Comparison of ENCODE assay signal across 18 cellular contexts in the genomic region with DNA sequence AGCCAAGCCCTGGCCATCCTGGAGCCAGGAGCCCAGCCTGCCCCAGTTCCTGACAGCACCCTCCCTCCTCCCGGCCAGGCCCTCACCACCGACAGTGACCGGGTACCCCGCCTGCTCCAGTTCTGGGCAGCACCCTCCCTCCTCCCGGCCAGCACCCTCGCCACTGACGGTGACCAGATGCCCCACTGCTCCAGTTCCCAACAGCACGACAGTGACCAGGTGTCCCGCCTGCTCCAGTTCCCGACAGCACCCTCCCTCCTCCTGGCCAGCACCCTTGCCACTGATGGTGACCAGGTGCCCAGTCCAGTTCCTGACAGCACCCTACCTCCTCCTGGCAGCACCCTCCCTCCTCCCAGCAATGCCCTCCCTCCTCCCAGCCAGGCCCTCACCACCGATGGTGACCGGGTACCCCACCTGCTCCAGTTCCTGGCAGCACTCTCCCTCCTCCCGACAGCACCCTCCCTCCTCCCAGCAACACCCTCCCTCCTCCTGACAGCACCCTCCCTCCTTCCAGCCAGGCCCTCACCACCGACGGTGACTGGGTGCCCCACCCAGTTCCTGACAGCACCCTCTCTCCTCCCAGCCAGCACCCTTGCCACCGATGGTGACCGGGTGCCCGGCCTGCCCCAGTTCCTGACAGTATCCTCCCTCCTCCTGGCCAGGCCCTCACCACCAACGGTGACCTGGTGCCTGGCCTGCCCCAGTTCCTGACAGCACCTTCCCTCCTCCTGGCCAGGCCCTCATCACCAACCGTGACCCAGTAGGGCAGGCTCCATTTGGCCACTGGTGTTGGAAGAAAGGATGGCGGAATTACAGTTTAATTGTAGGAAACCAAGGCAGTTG. TPM values are rescaled to one million over a fixed set of nuclear protein-coding genes. Genes with fewer than 3 reads are reported as not detected.
DNase-seq lines count a peak whose midpoint lies in the region; ATAC-seq, FAIRE-seq and TF ChIP-seq lines count a peak whose summit lies in the region.
"Had no signal": no experiment of that assay in that cellular context is flagged by ENCODE, and none has a peak within 500 bp of the region (broad histone marks: within the 10 kb centered on the region; RNA-seq: fewer than 3 reads in every experiment).

No MANE protein-coding gene starts in this region.

- peaks cover 0 to 3% of the 10 kb centered on the region in 2 donors for H3K4me1 Mint-ChIP-seq in natural killer cell treated with Interleukin-12 subunit alpha and Interleukin-12 subunit beta and Interleukin-15 and Interleukin-18, amount 100 ng/mL, for 72 hours (ENCODE audit: low read depth in 2 of 2)
- H3K4me1 Mint-ChIP-seq in natural killer cell, result peaks cover 4 to 26% of the 10 kb centered on the region in 2 donors

- DNase-seq in natural killer cell treated with Interleukin-12 subunit alpha and Interleukin-12 subunit beta and Interleukin-15 and Interleukin-18, amount 100 ng/mL, for 72 hours (ENCODE audit: low spot score), result peak; percentile 44
- DNase-seq in natural killer cell (no peak), cardiac septum (ENCODE audit: low spot score) (peak; percentile 87), pancreas (peak in 5 of 6 donors; percentile 67 to 90 (median 75)), aorta (peak; percentile 68 to 81), GM12891 (ENCODE audit: insufficient read length, low spot score) (no peak)
- DNase-seq: activated CD4-positive, alpha-beta T cell treated with anti-CD3 and anti-CD28 coated beads for 4 hours; caudate nucleus; GM23248; NCI-H1417 treated with DMSO at 0.1 percent for 48 hours; SIG-M5; stimulated activated CD4-positive, alpha-beta T cell treated with anti-CD3 and anti-CD28 coated beads, Interleukin-15, amount 100 ng/mL, for 24 hours; T1000 had no signal

- no peak overlapping the region for H3K27ac Mint-ChIP-seq in natural killer cell treated with Interleukin-12 subunit alpha and Interleukin-12 subunit beta and Interleukin-15 and Interleukin-18, amount 100 ng/mL, for 72 hours
- H3K27ac Mint-ChIP-seq in natural killer cell, result no peak overlapping the region
- H3K27ac Mint-ChIP-seq: stimulated activated naive CD8-positive, alpha-beta T cell treated with anti-CD3 and anti-CD28 coated beads, Interleukin-15, Interleukin-2, amounts not matched to agents 100 ng/mL and 50 ng/mL, for 24 hours had no signal

- FAIRE-seq in pancreas (lab: Jason Lieb, UNC) (no peak), GM12891 (lab: Jason Lieb, UNC) (no peak)

- no peaks in the 10 kb centered on the region for H3K36me3 Mint-ChIP-seq in natural killer cell treated with Interleukin-12 subunit alpha and Interleukin-12 subunit beta and Interleukin-15 and Interleukin-18, amount 100 ng/mL, for 72 hours
- H3K36me3 Mint-ChIP-seq in natural killer cell, result no peaks in the 10 kb centered on the region

- H3K4me3 ChIP-seq in pancreas (no peak overlapping the region), aorta (ENCODE audit: low read length in 2 of 2) (no peak overlapping the region)
- H3K4me3 ChIP-seq: GM23248 had no signal

- H3K36me3 ChIP-seq in pancreas, result peaks cover 0 to 6% (median 5%) of the 10 kb centered on the region in 3 donors
- no peaks in the 10 kb centered on the region for H3K36me3 ChIP-seq in aorta (ENCODE audit: control insufficient read depth in 1 of 2, insufficient read depth in 2 of 2, low read length in 1 of 2)

- TF ChIP-seq CTCF in natural killer cell (IDR thresholded peaks at IDR 0.05) (no peak), pancreas (IDR thresholded peaks at IDR 0.05) (no peak)

- peaks cover 0 to 4% (median 3%) of the 10 kb centered on the region in 3 donors for H3K4me1 ChIP-seq in pancreas
- peaks cover 0 to 2% of the 10 kb centered on the region in 2 donors for H3K4me1 ChIP-seq in aorta (ENCODE audit: control insufficient read depth in 1 of 2, insufficient read depth in 2 of 2, low read length in 2 of 2)

- H3K27ac ChIP-seq in pancreas (peak overlapping the region in 1 of 4 donors; percentile 37), aorta (ENCODE audit: low read depth in 1 of 2, low read length in 2 of 2) (peak overlapping the region in 1 of 2 donors; percentile 14)
- H3K27ac ChIP-seq: GM23248 had no signal

- ATAC-seq in natural killer cell treated with Interleukin-12 subunit alpha and Interleukin-12 subunit beta and Interleukin-15 and Interleukin-18, amount 100 ng/mL, for 72 hours, result peak in 1 of 2 donors; percentile 32
- no peak for ATAC-seq in natural killer cell
- ATAC-seq in pancreas, result peak; percentile 71 to 85 (median 78)
- peak; percentile 62 for ATAC-seq in aorta (ENCODE audit: low FRiP score)
- no peak for ATAC-seq in HG02884 (IDR thresholded peaks at IDR 0.05; ENCODE audit: unreplicated experiment)
- ATAC-seq in GM21381 (IDR thresholded peaks at IDR 0.05; ENCODE audit: unreplicated experiment), result no peak
- ATAC-seq: left lobe of liver had no signal

- no peak for TF ChIP-seq POLR2A in GM12891 (IDR thresholded peaks at IDR 0.05; ENCODE audit: low read depth, low read length)

- no peaks in the 10 kb centered on the region for H3K27me3 ChIP-seq in pancreas
- no peaks in the 10 kb centered on the region for H3K27me3 ChIP-seq in aorta (ENCODE audit: control insufficient read depth in 1 of 2, insufficient read depth in 2 of 2, low read length in 1 of 2)

- no peak overlapping the region for H3K4me3 Mint-ChIP-seq in natural killer cell treated with Interleukin-12 subunit alpha and Interleukin-12 subunit beta and Interleukin-15 and Interleukin-18, amount 100 ng/mL, for 72 hours
- H3K4me3 Mint-ChIP-seq in natural killer cell, result no peak overlapping the region
- H3K4me3 Mint-ChIP-seq: CD8-positive, alpha-beta memory T cell; stimulated activated naive CD8-positive, alpha-beta T cell treated with anti-CD3 and anti-CD28 coated beads, Interleukin-15, Interleukin-2, amounts not matched to agents 100 ng/mL and 50 ng/mL, for 24 hours had no signal

- intact Hi-C loops in natural killer cell (cut with micrococcal nuclease) (no loop called here), cardiac septum (cut with DNase I) (no loop called here), pancreas (cut with DNase I) (no loop called here), aorta (cut with DNase I) (loop anchor here (5.0 kb wide), 2 partner anchors 62 to 92 kb away; no protein-coding TSS in a partner anchor)

- 37 to 40% methylated on average over 21 of the region's 21 CpGs for WGBS in pancreas, 2 donors
- 35 to 39% methylated on average over 21 of the region's 21 CpGs for WGBS in aorta, 2 donors

- H3K27me3 Mint-ChIP-seq in natural killer cell treated with Interleukin-12 subunit alpha and Interleukin-12 subunit beta and Interleukin-15 and Interleukin-18, amount 100 ng/mL, for 72 hours, result no peaks in the 10 kb centered on the region
- H3K27me3 Mint-ChIP-seq in natural killer cell (ENCODE audit: low read depth in 2 of 2), result no peaks in the 10 kb centered on the region
- H3K27me3 Mint-ChIP-seq: stimulated activated naive CD8-positive, alpha-beta T cell treated with anti-CD3 and anti-CD28 coated beads, Interleukin-15, Interleukin-2, amounts not matched to agents 100 ng/mL and 50 ng/mL, for 24 hours had no signal

- H3K9me3 ChIP-seq in pancreas (no peaks in the 10 kb centered on the region), aorta (ENCODE audit: control insufficient read depth, low read length) (no peaks in the 10 kb centered on the region)

- H3K9me3 Mint-ChIP-seq in natural killer cell treated with Interleukin-12 subunit alpha and Interleukin-12 subunit beta and Interleukin-15 and Interleukin-18, amount 100 ng/mL, for 72 hours, result no peaks in the 10 kb centered on the region
- no peaks in the 10 kb centered on the region for H3K9me3 Mint-ChIP-seq in natural killer cell
- H3K9me3 Mint-ChIP-seq: CD8-positive, alpha-beta memory T cell; stimulated activated naive CD8-positive, alpha-beta T cell treated with anti-CD3 and anti-CD28 coated beads, Interleukin-15, Interleukin-2, amounts not matched to agents 100 ng/mL and 50 ng/mL, for 24 hours had no signal

TF ChIP-seq in GM12891, 5 proteins besides CTCF, POLR2A, EP300 and RAD21:
- TF ChIP-seq TAF1 (IDR thresholded peaks at IDR 0.05; ENCODE audit: low read depth, low read length), result no peak
- no peak for TF ChIP-seq POU2F2 (IDR thresholded peaks at IDR 0.05; ENCODE audit: low read depth, low read length)
- no peak for TF ChIP-seq POLR2AphosphoS5 (IDR thresholded peaks at IDR 0.05; ENCODE audit: low read depth, low read length)
- TF ChIP-seq SPI1 (IDR thresholded peaks at IDR 0.05; ENCODE audit: low read depth, low read length), result no peak
- TF ChIP-seq PAX5 (IDR thresholded peaks at IDR 0.05; ENCODE audit: insufficient read depth, low read length, severe bottlenecking), result no peak

RNA-seq across cellular contexts. Expression of a gene that starts 40.3 kb away (rescaled TPM):
- total RNA-seq in natural killer cell treated with Interleukin-12 subunit alpha and Interleukin-12 subunit beta and Interleukin-15 and Interleukin-18, amount 100 ng/mL, for 72 hours, result under 1 TPM; 0.36 to 0.45 TPM
- total RNA-seq in natural killer cell, result 1 to 10 TPM; 2.2 to 4.9 (median 4.7) TPM
- total RNA-seq in cardiac septum, result 23.2 TPM
- total RNA-seq in pancreas, result 10 to 100 TPM in 4 of 6 donors, 1 to 10 TPM in 2; 3.7 to 13.7 (median 11.3) TPM
- 10 to 100 TPM; 10.2 TPM for polyA plus RNA-seq in pancreas
- 10 to 100 TPM; 10.4 to 12.6 TPM for total RNA-seq in aorta
- polyA plus RNA-seq in aorta, result 10 to 100 TPM in 1 of 2 donors, 1 to 10 TPM in 1; 3.3 to 14.1 TPM
- not detected for polyA plus RNA-seq in GM12891 (2012; ENCODE audit: low read depth, missing spikeins)
- total RNA-seq: GM23248 had no signal
- polyA plus RNA-seq: GM23248 had no signal

Comparison
In these comparisons a context has a peak if more than half of its experiments do, and no peak if none do; other contexts are left out.
1. DNase-seq: peak in natural killer cell treated with Interleukin-12 subunit alpha and Interleukin-12 subunit beta and Interleukin-15 and Interleukin-18, amount 100 ng/mL, for 72 hours (single experiment), cardiac septum (single experiment), pancreas (5 of 6) and aorta (2 of 2); none in natural killer cell (single experiment) and GM12891 (single experiment).
2. ATAC-seq: peak in pancreas (4 of 4) and aorta (single experiment); none in natural killer cell (0 of 3), HG02884 (single experiment) and GM21381 (single experiment).
3. intact Hi-C loops: an anchor here in aorta (5.0 kb wide); none called in natural killer cell, cardiac septum and pancreas.